28 cellular contexts compared by ENCODE assay signal in genomic region chr5:6134281-6134680, GRCh38.
"Had no signal": no experiment of that assay in that cellular context is flagged by ENCODE, and none has a peak within 500 bp of the region (broad histone marks: within the 10 kb centered on the region; RNA-seq: fewer than 3 reads in every experiment).

No MANE protein-coding gene starts in this region.

- H3K27ac Mint-ChIP-seq: naive thymus-derived CD4-positive, alpha-beta T cell; natural killer cell; nephron; neural progenitor cell; progenitor cell of endocrine pancreas; stimulated activated effector memory CD8-positive, alpha-beta T cell treated with anti-CD3 and anti-CD28 coated beads, Interleukin-12 subunit alpha, Interleukin-12 subunit beta, amount 100 ng/mL, for 72 hours; stimulated activated naive B cell treated with anti-CD40 and anti-IgM and Interleukin-4, amounts not matched to agents 10 μg/mL and 1 μg/mL and 100 μg/mL, for 72 hours; stimulated activated naive CD8-positive, alpha-beta T cell treated with anti-CD3 and anti-CD28 coated beads, Interleukin-15, Interleukin-2, amounts not matched to agents 100 ng/mL and 50 ng/mL, for 24 hours had no signal

- H3K4me1 Mint-ChIP-seq: naive thymus-derived CD4-positive, alpha-beta T cell; natural killer cell; nephron; neural progenitor cell; stimulated activated effector memory CD8-positive, alpha-beta T cell treated with anti-CD3 and anti-CD28 coated beads, Interleukin-12 subunit alpha, Interleukin-12 subunit beta, amount 100 ng/mL, for 72 hours had no signal

- H3K4me1 ChIP-seq: neural progenitor cell, parathyroid adenoma, psoas muscle, right lobe of liver, sigmoid colon, stomach, thyroid gland, tibial nerve, upper lobe of left lung had no signal

- H3K4me2 ChIP-seq: neural progenitor cell had no signal

- H3K9me3 Mint-ChIP-seq: neural progenitor cell; stimulated activated effector memory CD8-positive, alpha-beta T cell treated with anti-CD3 and anti-CD28 coated beads, Interleukin-12 subunit alpha, Interleukin-12 subunit beta, amount 100 ng/mL, for 72 hours; stimulated activated naive CD8-positive, alpha-beta T cell treated with anti-CD3 and anti-CD28 coated beads, Interleukin-15, Interleukin-2, amounts not matched to agents 100 ng/mL and 50 ng/mL, for 24 hours had no signal

- H3K9me3 ChIP-seq: neutrophil, ovary, right lobe of liver, sigmoid colon, stomach, thoracic aorta, thyroid gland, upper lobe of left lung had no signal

- H2AFZ ChIP-seq: neural progenitor cell, parathyroid adenoma had no signal

- H3K36me3 Mint-ChIP-seq: naive thymus-derived CD4-positive, alpha-beta T cell; natural killer cell; neural progenitor cell; stimulated activated effector memory CD8-positive, alpha-beta T cell treated with anti-CD3 and anti-CD28 coated beads, Interleukin-12 subunit alpha, Interleukin-12 subunit beta, amount 100 ng/mL, for 72 hours; stimulated activated naive B cell treated with anti-CD40 and anti-IgM and Interleukin-4, amounts not matched to agents 10 μg/mL and 1 μg/mL and 100 μg/mL, for 72 hours had no signal

- H3K36me3 ChIP-seq: neural progenitor cell, neutrophil, ovary, right lobe of liver, sigmoid colon, stomach, thoracic aorta, thyroid gland, tibial nerve, upper lobe of left lung had no signal

- ATAC-seq: naive thymus-derived CD4-positive, alpha-beta T cell; natural killer cell; psoas muscle; right cardiac atrium; right lobe of liver; stimulated activated effector memory CD8-positive, alpha-beta T cell treated with anti-CD3 and anti-CD28 coated beads, Interleukin-12 subunit alpha, Interleukin-12 subunit beta, amount 100 ng/mL, for 72 hours; stimulated activated naive B cell treated with anti-CD40 and anti-IgM and Interleukin-4, amounts not matched to agents 10 μg/mL and 1 μg/mL and 100 μg/mL, for 72 hours had no signal

- DNase-seq: naive thymus-derived CD4-positive, alpha-beta T cell; natural killer cell; nucleus accumbens; ovary; psoas muscle; right cardiac atrium; right lobe of liver; sigmoid colon; small intestine; stimulated activated CD4-positive, alpha-beta T cell treated with anti-CD3 and anti-CD28 coated beads, Interleukin-15, amount 100 ng/mL, for 24 hours; stimulated activated CD4-positive, alpha-beta T cell treated with anti-CD3 and anti-CD28 coated beads, Interleukin-2, amount 100 ng/mL, for 24 hours; stimulated activated CD4-positive, alpha-beta T cell treated with anti-CD3 and anti-CD28 coated beads, Interleukin-2, amount 100 ng/mL, for 48 hours; stimulated activated CD4-positive, alpha-beta T cell treated with anti-CD3 and anti-CD28 coated beads, Interleukin-4, amount 100 ng/mL, for 24 hours; stimulated activated naive B cell treated with anti-CD40 and anti-IgM and Interleukin-4, amounts not matched to agents 10 μg/mL and 1 μg/mL and 100 μg/mL, for 72 hours; stimulated activated naive CD4-positive, alpha-beta T cell treated with Interleukin-2 at 50 U/mL for 16 hours; stomach; thyroid gland; trophoblast cell had no signal

- H3K27ac ChIP-seq: neural progenitor cell, neutrophil, ovary, parathyroid adenoma, psoas muscle, right lobe of liver, sigmoid colon, stomach, thoracic aorta, thyroid gland, tibial nerve, upper lobe of left lung had no signal

- H3K4me3 ChIP-seq: neural progenitor cell, ovary, psoas muscle, right lobe of liver, sigmoid colon, stomach, thoracic aorta, thyroid gland, tibial nerve, upper lobe of left lung had no signal

- H3K27me3 Mint-ChIP-seq: stimulated activated naive CD8-positive, alpha-beta T cell treated with anti-CD3 and anti-CD28 coated beads, Interleukin-15, Interleukin-2, amounts not matched to agents 100 ng/mL and 50 ng/mL, for 24 hours had no signal

- H3K4me3 Mint-ChIP-seq: naive thymus-derived CD4-positive, alpha-beta T cell; natural killer cell; nephron; neural progenitor cell; stimulated activated effector memory CD8-positive, alpha-beta T cell treated with anti-CD3 and anti-CD28 coated beads, Interleukin-12 subunit alpha, Interleukin-12 subunit beta, amount 100 ng/mL, for 72 hours; stimulated activated naive B cell treated with anti-CD40 and anti-IgM and Interleukin-4, amounts not matched to agents 10 μg/mL and 1 μg/mL and 100 μg/mL, for 72 hours; stimulated activated naive CD8-positive, alpha-beta T cell treated with anti-CD3 and anti-CD28 coated beads, Interleukin-15, Interleukin-2, amounts not matched to agents 100 ng/mL and 50 ng/mL, for 24 hours had no signal

- H3K79me2 ChIP-seq: parathyroid adenoma had no signal

- H3K9ac ChIP-seq: neural progenitor cell, parathyroid adenoma had no signal

- H3K27me3 ChIP-seq: neural progenitor cell, neutrophil, ovary, right lobe of liver, sigmoid colon, stomach, thyroid gland, tibial nerve, upper lobe of left lung had no signal
